17 cellular contexts compared by ENCODE assay signal in the genomic region with DNA sequence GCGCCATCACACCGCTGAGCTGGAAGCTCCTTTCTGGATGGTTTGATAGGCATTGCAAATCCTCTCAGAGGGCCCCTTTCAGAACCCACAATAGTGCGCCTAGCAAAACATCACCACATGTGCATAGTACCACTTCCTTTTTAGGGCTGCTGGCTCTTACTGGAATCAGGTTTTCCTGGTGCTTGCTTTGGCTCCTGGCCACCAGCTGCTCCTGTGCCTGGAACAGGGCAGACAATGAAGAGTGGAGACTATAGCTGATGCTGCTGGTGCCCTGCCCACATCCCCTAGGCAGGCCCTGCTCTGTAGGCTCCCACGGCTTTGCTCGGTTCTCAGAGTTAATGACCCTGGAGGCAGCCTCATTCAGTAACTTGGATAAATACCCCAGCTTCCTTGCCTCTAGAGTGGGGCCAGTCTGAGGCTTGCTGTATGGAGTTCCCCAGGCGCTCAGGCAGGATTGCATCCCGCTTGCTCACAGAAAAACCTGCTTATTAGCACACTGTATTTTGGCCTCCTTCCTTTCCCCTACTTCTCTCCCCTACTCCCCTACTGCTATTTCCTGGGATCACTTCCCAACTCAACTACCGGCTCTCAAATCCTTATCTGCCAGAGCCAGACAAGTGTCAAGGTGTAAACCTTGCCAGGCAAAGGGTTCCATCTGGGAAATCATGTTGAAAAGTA.
A peak's percentile ranks its signal among the peaks of the same experiment; 100 is the strongest.
DNase-seq lines count a peak whose midpoint lies in the region; ATAC-seq and TF ChIP-seq lines count a peak whose summit lies in the region.
"Had no signal": no experiment of that assay in that cellular context is flagged by ENCODE, and none has a peak within 500 bp of the region (broad histone marks: within the 10 kb centered on the region; RNA-seq: fewer than 3 reads in every experiment).

No MANE protein-coding gene starts in this region.

- no peak overlapping the region for H2AK5ac ChIP-seq in trophoblast cell (ENCODE audit: low read length)

- H3K36me3 ChIP-seq in trophoblast cell (ENCODE audit: control insufficient read depth in 1 of 2, insufficient read depth in 2 of 2, low read length in 2 of 2), result no peaks in the 10 kb centered on the region

- H3K4me3 ChIP-seq in trophoblast cell (ENCODE audit: low read depth, low read length), result no peak overlapping the region
- H3K4me3 ChIP-seq: body of pancreas had no signal

- peak overlapping the region; percentile 7 for H2BK120ac ChIP-seq in trophoblast cell (ENCODE audit: insufficient read depth, low read length, poor library complexity)

- no peak overlapping the region for H2BK5ac ChIP-seq in trophoblast cell (ENCODE audit: low read depth, low read length, poor library complexity)

- H3K23ac ChIP-seq in trophoblast cell (ENCODE audit: low read length), result no peak overlapping the region

- peak; percentile 61 for ATAC-seq in GM21717 (IDR thresholded peaks at IDR 0.05; ENCODE audit: unreplicated experiment)
- ATAC-seq in HG03571 (IDR thresholded peaks at IDR 0.05; ENCODE audit: unreplicated experiment), result no peak
- ATAC-seq: body of pancreas had no signal

- no peak overlapping the region for H3K4ac ChIP-seq in trophoblast cell (ENCODE audit: low read depth, low read length)

- no peak for TF ChIP-seq CTCF in endothelial cell (IDR thresholded peaks at IDR 0.05; ENCODE audit: unreplicated experiment)

- peaks cover 12 to 16% of the 10 kb centered on the region in 2 experiments for H3K4me1 ChIP-seq in trophoblast cell (ENCODE audit: control insufficient read depth in 1 of 2, insufficient read depth in 2 of 2, low read length in 2 of 2)

- H3K9me3 Mint-ChIP-seq in endothelial cell (ENCODE audit: unreplicated experiment), result no peaks in the 10 kb centered on the region

- DNase-seq in NCI-H345 treated with DMSO at 0.1 percent for 48 hours (lab: John Stamatoyannopoulos, UW; ENCODE audit: unreplicated experiment) (peak; percentile 3), endothelial cell (ENCODE audit: low spot score) (peak; percentile 6), trophoblast cell (no peak), 8988T (no peak)
- DNase-seq in stimulated activated CD4-positive, alpha-beta T cell treated with anti-CD3 and anti-CD28 coated beads, Interleukin-15, amount 100 ng/mL, for 24 hours, result no peak
- DNase-seq in activated effector memory CD4-positive, alpha-beta T cell treated with Interleukin-2 at 50 U/mL for 16 hours, result no peak
- DNase-seq: activated gamma-delta T cell treated with Interleukin-2 at 50 U/mL for 16 hours; body of pancreas; effector memory CD4-positive, alpha-beta T cell; foreskin fibroblast; NCI-H1930; stimulated activated CD4-positive, alpha-beta T cell treated with anti-CD3 and anti-CD28 coated beads, Interleukin-2, amount 100 ng/mL, for 48 hours had no signal

- H3K18ac ChIP-seq in trophoblast cell (ENCODE audit: low read length), result no peak overlapping the region

- H3K27me3 ChIP-seq in trophoblast cell (ENCODE audit: insufficient read depth, low read length), result no peaks in the 10 kb centered on the region
- H3K27me3 ChIP-seq: body of pancreas had no signal

- peak overlapping the region; percentile 91 for H3K27ac Mint-ChIP-seq in endothelial cell (ENCODE audit: unreplicated experiment)

- peaks cover 36% of the 10 kb centered on the region for H3K4me1 Mint-ChIP-seq in endothelial cell (ENCODE audit: unreplicated experiment)

- H3K9ac ChIP-seq in trophoblast cell (ENCODE audit: low read length), result no peak overlapping the region

- no peak overlapping the region for H4K12ac ChIP-seq in trophoblast cell (ENCODE audit: low read depth, low read length)

- no peak overlapping the region for H2BK12ac ChIP-seq in trophoblast cell (ENCODE audit: low read length)

- no peaks in the 10 kb centered on the region for H3K36me3 Mint-ChIP-seq in endothelial cell (ENCODE audit: low read depth, unreplicated experiment)

- no peak overlapping the region for H3K27ac ChIP-seq in trophoblast cell (ENCODE audit: low read depth, low read length)
- H3K27ac ChIP-seq: body of pancreas, C4-2B, HL-60, VCaP had no signal

- H3K79me1 ChIP-seq in trophoblast cell (ENCODE audit: low read length), result peaks cover 10% of the 10 kb centered on the region

- no peaks in the 10 kb centered on the region for H3K9me3 ChIP-seq in trophoblast cell (ENCODE audit: insufficient read depth, low read depth, low read length)
- H3K9me3 ChIP-seq: body of pancreas had no signal

- no peak overlapping the region for H3K4me2 ChIP-seq in trophoblast cell (ENCODE audit: low read length)

- H3K79me2 ChIP-seq in trophoblast cell (ENCODE audit: control insufficient read depth, insufficient read depth, low read length, poor library complexity), result no peaks in the 10 kb centered on the region

- no peak overlapping the region for H3K4me3 Mint-ChIP-seq in endothelial cell (ENCODE audit: unreplicated experiment)

- no peak overlapping the region for H2AFZ ChIP-seq in trophoblast cell (ENCODE audit: insufficient read depth, low read length, poor library complexity)

- H4K91ac ChIP-seq in trophoblast cell (ENCODE audit: low read depth, low read length), result peak overlapping the region; percentile 15

- peaks cover 2% of the 10 kb centered on the region for H3K27me3 Mint-ChIP-seq in endothelial cell (ENCODE audit: unreplicated experiment)

- H4K8ac ChIP-seq in trophoblast cell (ENCODE audit: low read depth, low read length), result peak overlapping the region; percentile 34

- H3K14ac ChIP-seq in trophoblast cell (ENCODE audit: low read length), result peak overlapping the region; percentile 33

- WGBS in trophoblast cell (ENCODE audit: extremely low coverage, insufficient coverage, insufficient read length), result no CpG with 5 or more reads among the region's 8 CpGs

Comparison
In these comparisons a context has a peak if more than half of its experiments do, and no peak if none do; other contexts are left out.
1. DNase-seq: peak in NCI-H345 treated with DMSO at 0.1 percent for 48 hours (single experiment) and endothelial cell (single experiment); none in trophoblast cell (0 of 2), stimulated activated CD4-positive, alpha-beta T cell treated with anti-CD3 and anti-CD28 coated beads, Interleukin-15, amount 100 ng/mL, for 24 hours (single experiment), 8988T (single experiment) and activated effector memory CD4-positive, alpha-beta T cell treated with Interleukin-2 at 50 U/mL for 16 hours (single experiment).